In genomic region chrX:109987884-109988283, GRCh38 we compare ENCODE assay signal across 23 cellular contexts.
"Had no signal": no experiment of that assay in that cellular context is flagged by ENCODE, and none has a peak within 500 bp of the region (broad histone marks: within the 10 kb centered on the region; RNA-seq: fewer than 3 reads in every experiment).

No MANE protein-coding gene starts in this region.

- ATAC-seq: body of pancreas; natural killer cell treated with Interleukin-12 subunit alpha and Interleukin-12 subunit beta and Interleukin-15 and Interleukin-18, amount 100 ng/mL, for 72 hours; WTC11 had no signal

- H3K36me3 ChIP-seq: esophagus muscularis mucosa, neutrophil, ovary, prostate gland, tibial artery had no signal

- H3K36me3 Mint-ChIP-seq: activated naive CD8-positive, alpha-beta T cell treated with anti-CD3 and anti-CD28 coated beads for 36 hours; memory B cell; natural killer cell treated with Interleukin-12 subunit alpha and Interleukin-12 subunit beta and Interleukin-15 and Interleukin-18, amount 100 ng/mL, for 72 hours; WTC11 had no signal

- DNase-seq: activated CD8-positive, alpha-beta memory T cell treated with anti-CD3 and anti-CD28 coated beads for 24 hours; activated CD8-positive, alpha-beta memory T cell treated with anti-CD3 and anti-CD28 coated beads, Interleukin-2, amount 50 U/mL, for 4 hours; activated naive CD4-positive, alpha-beta T cell; activated naive CD8-positive, alpha-beta T cell treated with anti-CD3 and anti-CD28 coated beads for 36 hours; activated T-cell treated with anti-CD3 and anti-CD28 coated beads, Interleukin-2, amount 50 U/mL, for 24 hours; amygdala; body of pancreas; central memory CD4-positive, alpha-beta T cell; effector memory CD4-positive, alpha-beta T cell; glutamatergic neuron; hippocampal formation; stimulated activated CD4-positive, alpha-beta T cell treated with anti-CD3 and anti-CD28 coated beads, Interleukin-12 subunit alpha, Interleukin-12 subunit beta, amount 100 ng/mL, for 4 hours; T-helper 1 cell; tibial artery had no signal

- H3K9me3 ChIP-seq: body of pancreas, esophagus muscularis mucosa, neutrophil, ovary, prostate gland, tibial artery had no signal

- H3K4me1 Mint-ChIP-seq: WTC11 had no signal

- H3K4me1 ChIP-seq: esophagus muscularis mucosa, prostate gland, tibial artery had no signal

- H3K4me3 ChIP-seq: body of pancreas, esophagus muscularis mucosa, ovary, prostate gland, tibial artery had no signal

- H3K27ac ChIP-seq: body of pancreas, esophagus muscularis mucosa, neutrophil, ovary, prostate gland, tibial artery had no signal

- H3K4me3 Mint-ChIP-seq: activated naive CD8-positive, alpha-beta T cell treated with anti-CD3 and anti-CD28 coated beads for 36 hours; activated T-cell treated with anti-CD3 and anti-CD28 coated beads, Interleukin-2, amount 50 U/mL, for 24 hours; memory B cell; natural killer cell treated with Interleukin-12 subunit alpha and Interleukin-12 subunit beta and Interleukin-15 and Interleukin-18, amount 100 ng/mL, for 72 hours; stimulated activated naive CD8-positive, alpha-beta T cell treated with anti-CD3 and anti-CD28 coated beads, Interleukin-15, Interleukin-2, amounts not matched to agents 100 ng/mL and 50 ng/mL, for 24 hours; WTC11 had no signal

- H3K9me3 Mint-ChIP-seq: activated naive CD8-positive, alpha-beta T cell treated with anti-CD3 and anti-CD28 coated beads for 36 hours; activated T-cell treated with anti-CD3 and anti-CD28 coated beads, Interleukin-2, amount 50 U/mL, for 24 hours; activated T-helper 2 cell treated with anti-CD3 and anti-CD28 coated beads, Interferon-gamma antibody, Interleukin-2, Interleukin-4, amounts not matched to agents 10 μg/mL and 5 μg/mL and 100 μg/mL, durations not matched to agents 14 hours and 24 hours and 36 hours; memory B cell; natural killer cell treated with Interleukin-12 subunit alpha and Interleukin-12 subunit beta and Interleukin-15 and Interleukin-18, amount 100 ng/mL, for 72 hours; stimulated activated naive CD8-positive, alpha-beta T cell treated with anti-CD3 and anti-CD28 coated beads, Interleukin-15, Interleukin-2, amounts not matched to agents 100 ng/mL and 50 ng/mL, for 24 hours; WTC11 had no signal

- H3K27me3 ChIP-seq: body of pancreas, esophagus muscularis mucosa, neutrophil, ovary, tibial artery had no signal

- H3K27ac Mint-ChIP-seq: activated naive CD8-positive, alpha-beta T cell treated with anti-CD3 and anti-CD28 coated beads for 36 hours; activated T-cell treated with anti-CD3 and anti-CD28 coated beads, Interleukin-2, amount 50 U/mL, for 24 hours; activated T-helper 2 cell treated with anti-CD3 and anti-CD28 coated beads, Interferon-gamma antibody, Interleukin-2, Interleukin-4, amounts not matched to agents 10 μg/mL and 5 μg/mL and 100 μg/mL, durations not matched to agents 14 hours and 24 hours and 36 hours; memory B cell; natural killer cell treated with Interleukin-12 subunit alpha and Interleukin-12 subunit beta and Interleukin-15 and Interleukin-18, amount 100 ng/mL, for 72 hours; stimulated activated naive CD8-positive, alpha-beta T cell treated with anti-CD3 and anti-CD28 coated beads, Interleukin-15, Interleukin-2, amounts not matched to agents 100 ng/mL and 50 ng/mL, for 24 hours; WTC11 had no signal

- H3K27me3 Mint-ChIP-seq: activated naive CD8-positive, alpha-beta T cell treated with anti-CD3 and anti-CD28 coated beads for 36 hours; memory B cell; stimulated activated naive CD8-positive, alpha-beta T cell treated with anti-CD3 and anti-CD28 coated beads, Interleukin-15, Interleukin-2, amounts not matched to agents 100 ng/mL and 50 ng/mL, for 24 hours had no signal
